Comparison of ENCODE assay signal across 13 cellular contexts in genomic region chr9:1871486-1872181, GRCh38.
DNase-seq lines count a peak whose midpoint lies in the region; ATAC-seq and TF ChIP-seq lines count a peak whose summit lies in the region.
"Had no signal": no experiment of that assay in that cellular context is flagged by ENCODE, and none has a peak within 500 bp of the region (broad histone marks: within the 10 kb centered on the region; RNA-seq: fewer than 3 reads in every experiment).

No MANE protein-coding gene starts in this region.

- H4K91ac ChIP-seq in trophoblast cell (ENCODE audit: low read depth, low read length): no peak overlapping the region

- H4K8ac ChIP-seq in trophoblast cell (ENCODE audit: low read depth, low read length): no peak overlapping the region

- H2AK5ac ChIP-seq in trophoblast cell (ENCODE audit: low read length): no peak overlapping the region

- H3K4me1 ChIP-seq in CD4-positive, alpha-beta memory T cell (ENCODE audit: insufficient read depth, low read length): peaks cover 24% of the 10 kb centered on the region
- H3K4me1 ChIP-seq in trophoblast cell (ENCODE audit: control insufficient read depth in 1 of 2, insufficient read depth in 2 of 2, low read length in 2 of 2): no peaks in the 10 kb centered on the region

- H3K27ac ChIP-seq in CD4-positive, alpha-beta memory T cell (ENCODE audit: low read depth, low read length): no peak overlapping the region
- no peak overlapping the region for H3K27ac ChIP-seq in trophoblast cell (ENCODE audit: low read depth, low read length)
- H3K27ac ChIP-seq: epithelial cell of prostate had no signal

- H3K4ac ChIP-seq in trophoblast cell (ENCODE audit: low read depth, low read length): no peak overlapping the region

- no peaks in the 10 kb centered on the region for H3K9me3 ChIP-seq in CD4-positive, alpha-beta memory T cell (ENCODE audit: control insufficient read depth in 1 of 2, low read length in 2 of 2)
- no peaks in the 10 kb centered on the region for H3K9me3 ChIP-seq in trophoblast cell (ENCODE audit: insufficient read depth, low read depth, low read length)

- WGBS in trophoblast cell (ENCODE audit: extremely low coverage, insufficient coverage, insufficient read length): no CpG with 5 or more reads among the region's 8 CpGs

- CTCF ChIA-PET in CD4-positive, alpha-beta memory T cell (lab: Charles Lee; ENCODE audit: partially characterized antibody): interaction anchor here (1.0 to 1.4 kb wide), 3 partner anchors 11 to 215 kb away, joined by 3 to 4 read pairs (median 3); no protein-coding TSS in a partner anchor

- no peak overlapping the region for H3K9ac ChIP-seq in trophoblast cell (ENCODE audit: low read length)

- H3K4me1 Mint-ChIP-seq in CD4-positive, alpha-beta memory T cell: peaks cover 19 to 39% (median 32%) of the 10 kb centered on the region in 4 donors
- H3K4me1 Mint-ChIP-seq in stimulated activated naive CD8-positive, alpha-beta T cell treated with anti-CD3 and anti-CD28 coated beads, Interleukin-15, amount 100 ng/mL, for 72 hours: peaks cover 35% of the 10 kb centered on the region
- H3K4me1 Mint-ChIP-seq: immature natural killer cell had no signal

- H3K36me3 ChIP-seq in CD4-positive, alpha-beta memory T cell (ENCODE audit: insufficient read depth, low read length): no peaks in the 10 kb centered on the region
- H3K36me3 ChIP-seq in trophoblast cell (ENCODE audit: control insufficient read depth in 1 of 2, insufficient read depth in 2 of 2, low read length in 2 of 2): no peaks in the 10 kb centered on the region

- POLR2A ChIA-PET in CD4-positive, alpha-beta memory T cell (lab: Charles Lee; ENCODE audit: partially characterized antibody): no interaction called here

- peak overlapping the region in 3 of 7 donors; percentile 20 to 60 (median 29) for H3K27ac Mint-ChIP-seq in CD4-positive, alpha-beta memory T cell
- peak overlapping the region in 1 of 2 donors; percentile 72 for H3K27ac Mint-ChIP-seq in stimulated activated naive CD8-positive, alpha-beta T cell treated with anti-CD3 and anti-CD28 coated beads, Interleukin-15, amount 100 ng/mL, for 72 hours
- H3K27ac Mint-ChIP-seq: type B pancreatic cell had no signal

- peak in 3 of 5 donors; percentile 6 to 15 (median 9) for DNase-seq in CD4-positive, alpha-beta memory T cell
- DNase-seq in NCI-H748 (lab: John Stamatoyannopoulos, UW; ENCODE audit: unreplicated experiment) (peak; percentile 91), epithelial cell of esophagus (ENCODE audit: low read depth) (peak; percentile 29), ureter (ENCODE audit: low spot score) (no peak), trophoblast cell (no peak), GDM1 (lab: John Stamatoyannopoulos, UW) (no peak)
- no peak for DNase-seq in stimulated activated naive CD8-positive, alpha-beta T cell treated with anti-CD3 and anti-CD28 coated beads, Interleukin-15, amount 100 ng/mL, for 72 hours
- DNase-seq: activated CD8-positive, alpha-beta memory T cell treated with anti-CD3 and anti-CD28 coated beads, Interleukin-2, amount 50 U/mL, for 48 hours; Calu3; immature natural killer cell had no signal

- no peak overlapping the region for H3K4me3 ChIP-seq in CD4-positive, alpha-beta memory T cell (ENCODE audit: low read length in 2 of 2)
- peak overlapping the region; percentile 16; the same call in 1 of the 2 replicates for H3K4me3 ChIP-seq in GM08714 (ENCODE audit: low read length)
- no peak overlapping the region for H3K4me3 ChIP-seq in epithelial cell of esophagus (ENCODE audit: low read length)
- no peak overlapping the region for H3K4me3 ChIP-seq in trophoblast cell (ENCODE audit: low read depth, low read length)

- no peak overlapping the region for H3K23ac ChIP-seq in trophoblast cell (ENCODE audit: low read length)

- H2AFZ ChIP-seq in trophoblast cell (ENCODE audit: insufficient read depth, low read length, poor library complexity): no peak overlapping the region

- H3K9me3 Mint-ChIP-seq in CD4-positive, alpha-beta memory T cell: no peaks in the 10 kb centered on the region
- H3K9me3 Mint-ChIP-seq in stimulated activated naive CD8-positive, alpha-beta T cell treated with anti-CD3 and anti-CD28 coated beads, Interleukin-15, amount 100 ng/mL, for 72 hours: no peaks in the 10 kb centered on the region
- H3K9me3 Mint-ChIP-seq: immature natural killer cell, type B pancreatic cell had no signal

- TF ChIP-seq CTCF in epithelial cell of esophagus (IDR thresholded peaks at IDR 0.05; ENCODE audit: insufficient read depth, low read depth, low read length, missing control alignments): peak; percentile 23

- H3K4me3 Mint-ChIP-seq in CD4-positive, alpha-beta memory T cell: peak overlapping the region in 6 of 8 donors; percentile 5 to 62 (median 36)
- H3K4me3 Mint-ChIP-seq in stimulated activated naive CD8-positive, alpha-beta T cell treated with anti-CD3 and anti-CD28 coated beads, Interleukin-15, amount 100 ng/mL, for 72 hours: no peak overlapping the region
- H3K4me3 Mint-ChIP-seq: immature natural killer cell, type B pancreatic cell had no signal

- no peaks in the 10 kb centered on the region for H3K27me3 Mint-ChIP-seq in CD4-positive, alpha-beta memory T cell
- H3K27me3 Mint-ChIP-seq in stimulated activated naive CD8-positive, alpha-beta T cell treated with anti-CD3 and anti-CD28 coated beads, Interleukin-15, amount 100 ng/mL, for 72 hours: peaks cover 31% of the 10 kb centered on the region

- no peaks in the 10 kb centered on the region for H3K79me2 ChIP-seq in trophoblast cell (ENCODE audit: control insufficient read depth, insufficient read depth, low read length, poor library complexity)

- H2BK5ac ChIP-seq in trophoblast cell (ENCODE audit: low read depth, low read length, poor library complexity): no peak overlapping the region

- H2BK12ac ChIP-seq in trophoblast cell (ENCODE audit: low read length): no peak overlapping the region

- H3K36me3 Mint-ChIP-seq in CD4-positive, alpha-beta memory T cell: no peaks in the 10 kb centered on the region
- H3K36me3 Mint-ChIP-seq: immature natural killer cell, type B pancreatic cell had no signal

- intact Hi-C loops in CD4-positive, alpha-beta memory T cell (cut with micrococcal nuclease): loop anchor here (2.0 to 5.0 kb wide), 2 partner anchors 196 to 215 kb away; no protein-coding TSS in a partner anchor

- no peak overlapping the region for H4K12ac ChIP-seq in trophoblast cell (ENCODE audit: low read depth, low read length)

- H3K27me3 ChIP-seq in CD4-positive, alpha-beta memory T cell (ENCODE audit: insufficient read depth, low read length): no peaks in the 10 kb centered on the region
- no peaks in the 10 kb centered on the region for H3K27me3 ChIP-seq in trophoblast cell (ENCODE audit: insufficient read depth, low read length)

- ATAC-seq in stimulated activated naive CD8-positive, alpha-beta T cell treated with anti-CD3 and anti-CD28 coated beads, Interleukin-15, amount 100 ng/mL, for 72 hours: no peak

- H3K79me1 ChIP-seq in trophoblast cell (ENCODE audit: low read length): no peaks in the 10 kb centered on the region

- H3K4me2 ChIP-seq in trophoblast cell (ENCODE audit: low read length): no peak overlapping the region

- no peak overlapping the region for H2BK120ac ChIP-seq in trophoblast cell (ENCODE audit: insufficient read depth, low read length, poor library complexity)

- no peak overlapping the region for H3K18ac ChIP-seq in trophoblast cell (ENCODE audit: low read length)

- no peak overlapping the region for H3K14ac ChIP-seq in trophoblast cell (ENCODE audit: low read length)

Comparison
In these comparisons a context has a peak if more than half of its experiments do, and no peak if none do; other contexts are left out.
1. DNase-seq: peak in CD4-positive, alpha-beta memory T cell (3 of 5), NCI-H748 (single experiment) and epithelial cell of esophagus (single experiment); none in stimulated activated naive CD8-positive, alpha-beta T cell treated with anti-CD3 and anti-CD28 coated beads, Interleukin-15, amount 100 ng/mL, for 72 hours (0 of 2), ureter (single experiment), trophoblast cell (0 of 2) and GDM1 (single experiment).
2. H3K4me3 Mint-ChIP-seq: peak in CD4-positive, alpha-beta memory T cell (6 of 8); none in stimulated activated naive CD8-positive, alpha-beta T cell treated with anti-CD3 and anti-CD28 coated beads, Interleukin-15, amount 100 ng/mL, for 72 hours (0 of 2).